2 cellular contexts compared by ENCODE assay signal in genomic region chr6:73566954-73567591, GRCh38.
TF ChIP-seq lines count a peak whose summit lies in the region.

No MANE protein-coding gene starts in this region.

TF ChIP-seq in A549, 52 proteins besides CTCF, POLR2A, EP300 and RAD21 (continued from another document):
- TF ChIP-seq, protein P1, sequence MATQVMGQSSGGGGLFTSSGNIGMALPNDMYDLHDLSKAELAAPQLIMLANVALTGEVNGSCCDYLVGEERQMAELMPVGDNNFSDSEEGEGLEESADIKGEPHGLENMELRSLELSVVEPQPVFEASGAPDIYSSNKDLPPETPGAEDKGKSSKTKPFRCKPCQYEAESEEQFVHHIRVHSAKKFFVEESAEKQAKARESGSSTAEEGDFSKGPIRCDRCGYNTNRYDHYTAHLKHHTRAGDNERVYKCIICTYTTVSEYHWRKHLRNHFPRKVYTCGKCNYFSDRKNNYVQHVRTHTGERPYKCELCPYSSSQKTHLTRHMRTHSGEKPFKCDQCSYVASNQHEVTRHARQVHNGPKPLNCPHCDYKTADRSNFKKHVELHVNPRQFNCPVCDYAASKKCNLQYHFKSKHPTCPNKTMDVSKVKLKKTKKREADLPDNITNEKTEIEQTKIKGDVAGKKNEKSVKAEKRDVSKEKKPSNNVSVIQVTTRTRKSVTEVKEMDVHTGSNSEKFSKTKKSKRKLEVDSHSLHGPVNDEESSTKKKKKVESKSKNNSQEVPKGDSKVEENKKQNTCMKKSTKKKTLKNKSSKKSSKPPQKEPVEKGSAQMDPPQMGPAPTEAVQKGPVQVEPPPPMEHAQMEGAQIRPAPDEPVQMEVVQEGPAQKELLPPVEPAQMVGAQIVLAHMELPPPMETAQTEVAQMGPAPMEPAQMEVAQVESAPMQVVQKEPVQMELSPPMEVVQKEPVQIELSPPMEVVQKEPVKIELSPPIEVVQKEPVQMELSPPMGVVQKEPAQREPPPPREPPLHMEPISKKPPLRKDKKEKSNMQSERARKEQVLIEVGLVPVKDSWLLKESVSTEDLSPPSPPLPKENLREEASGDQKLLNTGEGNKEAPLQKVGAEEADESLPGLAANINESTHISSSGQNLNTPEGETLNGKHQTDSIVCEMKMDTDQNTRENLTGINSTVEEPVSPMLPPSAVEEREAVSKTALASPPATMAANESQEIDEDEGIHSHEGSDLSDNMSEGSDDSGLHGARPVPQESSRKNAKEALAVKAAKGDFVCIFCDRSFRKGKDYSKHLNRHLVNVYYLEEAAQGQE (IDR thresholded peaks at IDR 0.05), result no peak
- TF ChIP-seq ELK1 (IDR thresholded peaks at IDR 0.05; ENCODE audit: low read depth, low read length) (no peak), EHF (CRISPR knock-in tag; IDR thresholded peaks at IDR 0.05) (no peak), MAX (IDR thresholded peaks at IDR 0.05) (peak; percentile 96), SMC3 (IDR thresholded peaks at IDR 0.05) (0 out of 3 replicates have a peak, but pooled peaks have one; percentile 20), CEBPB (IDR thresholded peaks at IDR 0.05) (peak; percentile 89 to 98), HDAC2 (IDR thresholded peaks at IDR 0.05) (no peak), HOXB5 (CRISPR knock-in tag; IDR thresholded peaks at IDR 0.05) (peak; percentile 87)
- TF ChIP-seq, protein P2, sequence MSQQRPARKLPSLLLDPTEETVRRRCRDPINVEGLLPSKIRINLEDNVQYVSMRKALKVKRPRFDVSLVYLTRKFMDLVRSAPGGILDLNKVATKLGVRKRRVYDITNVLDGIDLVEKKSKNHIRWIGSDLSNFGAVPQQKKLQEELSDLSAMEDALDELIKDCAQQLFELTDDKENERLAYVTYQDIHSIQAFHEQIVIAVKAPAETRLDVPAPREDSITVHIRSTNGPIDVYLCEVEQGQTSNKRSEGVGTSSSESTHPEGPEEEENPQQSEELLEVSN (IDR thresholded peaks at IDR 0.05; ENCODE audit: borderline replicate concordance, low read depth), result peak; percentile 84; the same call in 1 of the 2 replicates
- TF ChIP-seq, protein P3, sequence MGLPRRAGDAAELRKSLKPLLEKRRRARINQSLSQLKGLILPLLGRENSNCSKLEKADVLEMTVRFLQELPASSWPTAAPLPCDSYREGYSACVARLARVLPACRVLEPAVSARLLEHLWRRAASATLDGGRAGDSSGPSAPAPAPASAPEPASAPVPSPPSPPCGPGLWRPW (IDR thresholded peaks at IDR 0.05), result 0 out of 2 replicates have a peak, but pooled peaks have one; percentile 26
- TF ChIP-seq, protein P4, sequence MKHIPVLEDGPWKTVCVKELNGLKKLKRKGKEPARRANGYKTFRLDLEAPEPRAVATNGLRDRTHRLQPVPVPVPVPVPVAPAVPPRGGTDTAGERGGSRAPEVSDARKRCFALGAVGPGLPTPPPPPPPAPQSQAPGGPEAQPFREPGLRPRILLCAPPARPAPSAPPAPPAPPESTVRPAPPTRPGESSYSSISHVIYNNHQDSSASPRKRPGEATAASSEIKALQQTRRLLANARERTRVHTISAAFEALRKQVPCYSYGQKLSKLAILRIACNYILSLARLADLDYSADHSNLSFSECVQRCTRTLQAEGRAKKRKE (CRISPR knock-in tag; IDR thresholded peaks at IDR 0.05; ENCODE audit: low read depth), result 0 out of 2 replicates have a peak, but pooled peaks have one; percentile 39
- TF ChIP-seq, protein P5, sequence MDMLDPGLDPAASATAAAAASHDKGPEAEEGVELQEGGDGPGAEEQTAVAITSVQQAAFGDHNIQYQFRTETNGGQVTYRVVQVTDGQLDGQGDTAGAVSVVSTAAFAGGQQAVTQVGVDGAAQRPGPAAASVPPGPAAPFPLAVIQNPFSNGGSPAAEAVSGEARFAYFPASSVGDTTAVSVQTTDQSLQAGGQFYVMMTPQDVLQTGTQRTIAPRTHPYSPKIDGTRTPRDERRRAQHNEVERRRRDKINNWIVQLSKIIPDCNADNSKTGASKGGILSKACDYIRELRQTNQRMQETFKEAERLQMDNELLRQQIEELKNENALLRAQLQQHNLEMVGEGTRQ (IDR thresholded peaks at IDR 0.05), result no peak

TF ChIP-seq in endothelial cell of umbilical vein, 7 proteins besides CTCF, POLR2A, EP300 and RAD21 (continued from another document):
- no peak for TF ChIP-seq EZH2 (IDR thresholded peaks at IDR 0.05; ENCODE audit: borderline replicate concordance, low read depth, low read length, severe bottlenecking)
